In the genomic region with DNA sequence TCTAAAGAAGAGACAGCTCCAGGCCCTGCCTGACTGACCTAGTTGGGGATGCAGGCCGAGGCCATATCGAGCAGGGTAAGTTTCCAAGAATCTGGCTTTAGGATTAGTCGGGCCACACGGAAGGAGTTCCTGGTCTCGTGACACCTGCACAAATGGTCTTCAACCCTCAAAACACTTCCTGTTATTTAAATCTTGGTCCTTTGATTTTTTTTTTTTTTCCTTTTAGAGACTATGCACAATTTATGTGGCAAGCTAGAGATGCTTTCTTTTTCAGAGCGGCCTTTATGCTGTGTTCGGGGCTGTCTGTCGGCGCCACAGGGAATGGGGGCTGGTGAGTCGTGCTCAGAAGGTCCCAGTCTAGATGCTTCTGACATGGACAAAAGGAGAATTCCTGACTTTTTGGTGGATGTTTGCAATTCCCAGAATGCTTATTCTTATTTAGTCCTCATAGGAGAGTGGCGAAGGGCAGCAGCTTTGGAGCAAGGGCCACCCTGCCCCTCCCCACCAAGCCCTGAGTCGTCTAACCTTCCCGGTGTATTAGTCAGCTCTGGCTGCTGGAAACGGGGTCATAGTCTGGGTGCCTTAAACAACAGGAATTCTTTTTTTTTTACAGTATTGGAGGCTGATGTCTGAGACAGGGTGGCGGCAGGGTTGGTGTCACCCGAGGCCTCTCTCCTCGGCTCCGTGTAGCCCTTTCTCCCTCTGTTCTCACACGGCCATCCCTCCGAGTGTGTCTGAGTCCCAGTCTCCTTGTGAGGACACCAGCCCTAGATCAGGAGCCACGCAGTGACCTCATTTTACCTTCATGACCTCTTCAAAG, we compare ENCODE assay signal across 1 cellular context.
TF ChIP-seq lines count a peak whose summit lies in the region.

No MANE protein-coding gene starts in this region.

TF ChIP-seq in HepG2, 621 proteins besides CTCF, POLR2A, EP300 and RAD21 (continues in another document):
- no peak for TF ChIP-seq ZNF644 (CRISPR knock-in tag; IDR thresholded peaks at IDR 0.05; ENCODE audit: low read depth)
- no peak for TF ChIP-seq SMC3 (IDR thresholded peaks at IDR 0.05; ENCODE audit: low read length)
- TF ChIP-seq ZNF557 (CRISPR knock-in tag; IDR thresholded peaks at IDR 0.05) = no peak
- no peak for TF ChIP-seq SNAI1 (CRISPR knock-in tag; IDR thresholded peaks at IDR 0.05; ENCODE audit: borderline replicate concordance)
- TF ChIP-seq XBP1 (CRISPR knock-in tag; IDR thresholded peaks at IDR 0.05) = no peak
- TF ChIP-seq, protein P1, sequence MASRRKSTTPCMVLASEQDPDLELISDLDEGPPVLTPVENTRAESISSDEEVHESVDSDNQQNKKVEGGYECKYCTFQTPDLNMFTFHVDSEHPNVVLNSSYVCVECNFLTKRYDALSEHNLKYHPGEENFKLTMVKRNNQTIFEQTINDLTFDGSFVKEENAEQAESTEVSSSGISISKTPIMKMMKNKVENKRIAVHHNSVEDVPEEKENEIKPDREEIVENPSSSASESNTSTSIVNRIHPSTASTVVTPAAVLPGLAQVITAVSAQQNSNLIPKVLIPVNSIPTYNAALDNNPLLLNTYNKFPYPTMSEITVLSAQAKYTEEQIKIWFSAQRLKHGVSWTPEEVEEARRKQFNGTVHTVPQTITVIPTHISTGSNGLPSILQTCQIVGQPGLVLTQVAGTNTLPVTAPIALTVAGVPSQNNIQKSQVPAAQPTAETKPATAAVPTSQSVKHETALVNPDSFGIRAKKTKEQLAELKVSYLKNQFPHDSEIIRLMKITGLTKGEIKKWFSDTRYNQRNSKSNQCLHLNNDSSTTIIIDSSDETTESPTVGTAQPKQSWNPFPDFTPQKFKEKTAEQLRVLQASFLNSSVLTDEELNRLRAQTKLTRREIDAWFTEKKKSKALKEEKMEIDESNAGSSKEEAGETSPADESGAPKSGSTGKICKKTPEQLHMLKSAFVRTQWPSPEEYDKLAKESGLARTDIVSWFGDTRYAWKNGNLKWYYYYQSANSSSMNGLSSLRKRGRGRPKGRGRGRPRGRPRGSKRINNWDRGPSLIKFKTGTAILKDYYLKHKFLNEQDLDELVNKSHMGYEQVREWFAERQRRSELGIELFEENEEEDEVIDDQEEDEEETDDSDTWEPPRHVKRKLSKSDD (CRISPR knock-in tag; IDR thresholded peaks at IDR 0.05; ENCODE audit: low read depth) = no peak
- no peak for TF ChIP-seq ZFP82 (CRISPR knock-in tag; IDR thresholded peaks at IDR 0.05; ENCODE audit: borderline replicate concordance)
- TF ChIP-seq, protein P2, sequence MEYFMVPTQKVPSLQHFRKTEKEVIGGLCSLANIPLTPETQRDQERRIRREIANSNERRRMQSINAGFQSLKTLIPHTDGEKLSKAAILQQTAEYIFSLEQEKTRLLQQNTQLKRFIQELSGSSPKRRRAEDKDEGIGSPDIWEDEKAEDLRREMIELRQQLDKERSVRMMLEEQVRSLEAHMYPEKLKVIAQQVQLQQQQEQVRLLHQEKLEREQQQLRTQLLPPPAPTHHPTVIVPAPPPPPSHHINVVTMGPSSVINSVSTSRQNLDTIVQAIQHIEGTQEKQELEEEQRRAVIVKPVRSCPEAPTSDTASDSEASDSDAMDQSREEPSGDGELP (IDR thresholded peaks at IDR 0.05; ENCODE audit: borderline replicate concordance, low read depth) = no peak
- TF ChIP-seq ZNF782 (CRISPR knock-in tag; IDR thresholded peaks at IDR 0.05; ENCODE audit: borderline replicate concordance) = no peak
- TF ChIP-seq, protein P3, sequence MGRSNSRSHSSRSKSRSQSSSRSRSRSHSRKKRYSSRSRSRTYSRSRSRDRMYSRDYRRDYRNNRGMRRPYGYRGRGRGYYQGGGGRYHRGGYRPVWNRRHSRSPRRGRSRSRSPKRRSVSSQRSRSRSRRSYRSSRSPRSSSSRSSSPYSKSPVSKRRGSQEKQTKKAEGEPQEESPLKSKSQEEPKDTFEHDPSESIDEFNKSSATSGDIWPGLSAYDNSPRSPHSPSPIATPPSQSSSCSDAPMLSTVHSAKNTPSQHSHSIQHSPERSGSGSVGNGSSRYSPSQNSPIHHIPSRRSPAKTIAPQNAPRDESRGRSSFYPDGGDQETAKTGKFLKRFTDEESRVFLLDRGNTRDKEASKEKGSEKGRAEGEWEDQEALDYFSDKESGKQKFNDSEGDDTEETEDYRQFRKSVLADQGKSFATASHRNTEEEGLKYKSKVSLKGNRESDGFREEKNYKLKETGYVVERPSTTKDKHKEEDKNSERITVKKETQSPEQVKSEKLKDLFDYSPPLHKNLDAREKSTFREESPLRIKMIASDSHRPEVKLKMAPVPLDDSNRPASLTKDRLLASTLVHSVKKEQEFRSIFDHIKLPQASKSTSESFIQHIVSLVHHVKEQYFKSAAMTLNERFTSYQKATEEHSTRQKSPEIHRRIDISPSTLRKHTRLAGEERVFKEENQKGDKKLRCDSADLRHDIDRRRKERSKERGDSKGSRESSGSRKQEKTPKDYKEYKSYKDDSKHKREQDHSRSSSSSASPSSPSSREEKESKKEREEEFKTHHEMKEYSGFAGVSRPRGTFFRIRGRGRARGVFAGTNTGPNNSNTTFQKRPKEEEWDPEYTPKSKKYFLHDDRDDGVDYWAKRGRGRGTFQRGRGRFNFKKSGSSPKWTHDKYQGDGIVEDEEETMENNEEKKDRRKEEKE (IDR thresholded peaks at IDR 0.05) = no peak
- no peak for TF ChIP-seq ETV6 (CRISPR knock-in tag; conservative IDR thresholded peaks at IDR 0.05)
- TF ChIP-seq SMAD3 (CRISPR knock-in tag; IDR thresholded peaks at IDR 0.05) = no peak
- TF ChIP-seq HDAC2 (CRISPR knock-in tag; IDR thresholded peaks at IDR 0.05) = no peak
- TF ChIP-seq ZFP36 (IDR thresholded peaks at IDR 0.05; ENCODE audit: borderline replicate concordance, low read depth, low read length, partially characterized antibody) = no peak
- TF ChIP-seq ZNF432 (CRISPR knock-in tag; IDR thresholded peaks at IDR 0.05; ENCODE audit: borderline replicate concordance) = no peak
- TF ChIP-seq SALL2 (CRISPR knock-in tag; IDR thresholded peaks at IDR 0.05) = no peak
- TF ChIP-seq RBAK (CRISPR knock-in tag; IDR thresholded peaks at IDR 0.05) = peak; percentile 97
- no peak for TF ChIP-seq ZNF207 (IDR thresholded peaks at IDR 0.05; ENCODE audit: borderline replicate concordance)
- TF ChIP-seq, protein P4, sequence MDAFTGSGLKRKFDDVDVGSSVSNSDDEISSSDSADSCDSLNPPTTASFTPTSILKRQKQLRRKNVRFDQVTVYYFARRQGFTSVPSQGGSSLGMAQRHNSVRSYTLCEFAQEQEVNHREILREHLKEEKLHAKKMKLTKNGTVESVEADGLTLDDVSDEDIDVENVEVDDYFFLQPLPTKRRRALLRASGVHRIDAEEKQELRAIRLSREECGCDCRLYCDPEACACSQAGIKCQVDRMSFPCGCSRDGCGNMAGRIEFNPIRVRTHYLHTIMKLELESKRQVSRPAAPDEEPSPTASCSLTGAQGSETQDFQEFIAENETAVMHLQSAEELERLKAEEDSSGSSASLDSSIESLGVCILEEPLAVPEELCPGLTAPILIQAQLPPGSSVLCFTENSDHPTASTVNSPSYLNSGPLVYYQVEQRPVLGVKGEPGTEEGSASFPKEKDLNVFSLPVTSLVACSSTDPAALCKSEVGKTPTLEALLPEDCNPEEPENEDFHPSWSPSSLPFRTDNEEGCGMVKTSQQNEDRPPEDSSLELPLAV (CRISPR knock-in tag; conservative IDR thresholded peaks at IDR 0.05; ENCODE audit: low read depth) = no peak
- no peak for TF ChIP-seq FOXJ3 (CRISPR knock-in tag; IDR thresholded peaks at IDR 0.05; ENCODE audit: borderline replicate concordance)
- TF ChIP-seq TGIF2 (CRISPR knock-in tag; IDR thresholded peaks at IDR 0.05) = no peak
- peak; percentile 80 for TF ChIP-seq FOSL2 (CRISPR knock-in tag; IDR thresholded peaks at IDR 0.05)
- TF ChIP-seq RXRB (CRISPR knock-in tag; IDR thresholded peaks at IDR 0.05; ENCODE audit: borderline replicate concordance) = peak; percentile 62; the same call in 1 of the 2 replicates
- no peak for TF ChIP-seq ZFP1 (CRISPR knock-in tag; IDR thresholded peaks at IDR 0.05)
- TF ChIP-seq, protein P5, sequence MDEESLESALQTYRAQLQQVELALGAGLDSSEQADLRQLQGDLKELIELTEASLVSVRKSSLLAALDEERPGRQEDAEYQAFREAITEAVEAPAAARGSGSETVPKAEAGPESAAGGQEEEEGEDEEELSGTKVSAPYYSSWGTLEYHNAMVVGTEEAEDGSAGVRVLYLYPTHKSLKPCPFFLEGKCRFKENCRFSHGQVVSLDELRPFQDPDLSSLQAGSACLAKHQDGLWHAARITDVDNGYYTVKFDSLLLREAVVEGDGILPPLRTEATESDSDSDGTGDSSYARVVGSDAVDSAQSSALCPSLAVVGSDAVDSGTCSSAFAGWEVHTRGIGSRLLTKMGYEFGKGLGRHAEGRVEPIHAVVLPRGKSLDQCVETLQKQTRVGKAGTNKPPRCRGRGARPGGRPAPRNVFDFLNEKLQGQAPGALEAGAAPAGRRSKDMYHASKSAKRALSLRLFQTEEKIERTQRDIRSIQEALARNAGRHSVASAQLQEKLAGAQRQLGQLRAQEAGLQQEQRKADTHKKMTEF (CRISPR knock-in tag; IDR thresholded peaks at IDR 0.05) = no peak
- no peak for TF ChIP-seq HOXA7 (CRISPR knock-in tag; IDR thresholded peaks at IDR 0.05)
- TF ChIP-seq, protein P6, sequence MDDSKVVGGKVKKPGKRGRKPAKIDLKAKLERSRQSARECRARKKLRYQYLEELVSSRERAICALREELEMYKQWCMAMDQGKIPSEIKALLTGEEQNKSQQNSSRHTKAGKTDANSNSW (CRISPR knock-in tag; IDR thresholded peaks at IDR 0.05; ENCODE audit: borderline replicate concordance) = no peak
- TF ChIP-seq, protein P7, sequence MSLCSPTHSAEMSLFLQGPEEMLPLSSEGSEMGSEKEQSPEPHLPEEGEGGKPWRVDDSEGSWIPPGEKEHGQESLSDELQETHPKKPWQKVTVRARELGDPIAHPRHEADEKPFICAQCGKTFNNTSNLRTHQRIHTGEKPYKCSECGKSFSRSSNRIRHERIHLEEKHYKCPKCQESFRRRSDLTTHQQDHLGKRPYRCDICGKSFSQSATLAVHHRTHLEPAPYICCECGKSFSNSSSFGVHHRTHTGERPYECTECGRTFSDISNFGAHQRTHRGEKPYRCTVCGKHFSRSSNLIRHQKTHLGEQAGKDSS (CRISPR knock-in tag; IDR thresholded peaks at IDR 0.05; ENCODE audit: borderline replicate concordance, low read depth) = no peak
- TF ChIP-seq XRCC5 (optimal IDR thresholded peaks at IDR 0.05; ENCODE audit: low read length) = peak; percentile 43
- TF ChIP-seq ZSCAN21 (CRISPR knock-in tag; IDR thresholded peaks at IDR 0.05; ENCODE audit: borderline replicate concordance) = no peak
- TF ChIP-seq, protein P8, sequence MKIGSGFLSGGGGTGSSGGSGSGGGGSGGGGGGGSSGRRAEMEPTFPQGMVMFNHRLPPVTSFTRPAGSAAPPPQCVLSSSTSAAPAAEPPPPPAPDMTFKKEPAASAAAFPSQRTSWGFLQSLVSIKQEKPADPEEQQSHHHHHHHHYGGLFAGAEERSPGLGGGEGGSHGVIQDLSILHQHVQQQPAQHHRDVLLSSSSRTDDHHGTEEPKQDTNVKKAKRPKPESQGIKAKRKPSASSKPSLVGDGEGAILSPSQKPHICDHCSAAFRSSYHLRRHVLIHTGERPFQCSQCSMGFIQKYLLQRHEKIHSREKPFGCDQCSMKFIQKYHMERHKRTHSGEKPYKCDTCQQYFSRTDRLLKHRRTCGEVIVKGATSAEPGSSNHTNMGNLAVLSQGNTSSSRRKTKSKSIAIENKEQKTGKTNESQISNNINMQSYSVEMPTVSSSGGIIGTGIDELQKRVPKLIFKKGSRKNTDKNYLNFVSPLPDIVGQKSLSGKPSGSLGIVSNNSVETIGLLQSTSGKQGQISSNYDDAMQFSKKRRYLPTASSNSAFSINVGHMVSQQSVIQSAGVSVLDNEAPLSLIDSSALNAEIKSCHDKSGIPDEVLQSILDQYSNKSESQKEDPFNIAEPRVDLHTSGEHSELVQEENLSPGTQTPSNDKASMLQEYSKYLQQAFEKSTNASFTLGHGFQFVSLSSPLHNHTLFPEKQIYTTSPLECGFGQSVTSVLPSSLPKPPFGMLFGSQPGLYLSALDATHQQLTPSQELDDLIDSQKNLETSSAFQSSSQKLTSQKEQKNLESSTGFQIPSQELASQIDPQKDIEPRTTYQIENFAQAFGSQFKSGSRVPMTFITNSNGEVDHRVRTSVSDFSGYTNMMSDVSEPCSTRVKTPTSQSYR (CRISPR knock-in tag; IDR thresholded peaks at IDR 0.05; ENCODE audit: borderline replicate concordance) = no peak
- TF ChIP-seq, protein P9, sequence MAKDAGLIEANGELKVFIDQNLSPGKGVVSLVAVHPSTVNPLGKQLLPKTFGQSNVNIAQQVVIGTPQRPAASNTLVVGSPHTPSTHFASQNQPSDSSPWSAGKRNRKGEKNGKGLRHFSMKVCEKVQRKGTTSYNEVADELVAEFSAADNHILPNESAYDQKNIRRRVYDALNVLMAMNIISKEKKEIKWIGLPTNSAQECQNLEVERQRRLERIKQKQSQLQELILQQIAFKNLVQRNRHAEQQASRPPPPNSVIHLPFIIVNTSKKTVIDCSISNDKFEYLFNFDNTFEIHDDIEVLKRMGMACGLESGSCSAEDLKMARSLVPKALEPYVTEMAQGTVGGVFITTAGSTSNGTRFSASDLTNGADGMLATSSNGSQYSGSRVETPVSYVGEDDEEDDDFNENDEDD (CRISPR knock-in tag; IDR thresholded peaks at IDR 0.05; ENCODE audit: borderline replicate concordance) = no peak
- no peak for TF ChIP-seq ZNF768 (CRISPR knock-in tag; IDR thresholded peaks at IDR 0.05)
- no peak for TF ChIP-seq HNRNPH1 (optimal IDR thresholded peaks at IDR 0.05; ENCODE audit: low read depth, low read length)
- TF ChIP-seq, protein P10, sequence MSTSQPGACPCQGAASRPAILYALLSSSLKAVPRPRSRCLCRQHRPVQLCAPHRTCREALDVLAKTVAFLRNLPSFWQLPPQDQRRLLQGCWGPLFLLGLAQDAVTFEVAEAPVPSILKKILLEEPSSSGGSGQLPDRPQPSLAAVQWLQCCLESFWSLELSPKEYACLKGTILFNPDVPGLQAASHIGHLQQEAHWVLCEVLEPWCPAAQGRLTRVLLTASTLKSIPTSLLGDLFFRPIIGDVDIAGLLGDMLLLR (CRISPR knock-in tag; IDR thresholded peaks at IDR 0.05) = no peak
- no peak for TF ChIP-seq ZNF879 (CRISPR knock-in tag; IDR thresholded peaks at IDR 0.05)
- TF ChIP-seq ZNF101 (CRISPR knock-in tag; IDR thresholded peaks at IDR 0.05; ENCODE audit: borderline replicate concordance, low read depth) = no peak
- TF ChIP-seq FOXC1 (CRISPR knock-in tag; IDR thresholded peaks at IDR 0.05; ENCODE audit: borderline replicate concordance) = peak; percentile 15; the same call in 1 of the 2 replicates
- no peak for TF ChIP-seq TARDBP (CRISPR knock-in tag; IDR thresholded peaks at IDR 0.05)
- no peak for TF ChIP-seq ZSCAN20 (CRISPR knock-in tag; IDR thresholded peaks at IDR 0.05; ENCODE audit: borderline replicate concordance)
- TF ChIP-seq HNF4G (IDR thresholded peaks at IDR 0.05; ENCODE audit: borderline replicate concordance, low read depth, low read length) = no peak
- no peak for TF ChIP-seq HNF4G (CRISPR knock-in tag; IDR thresholded peaks at IDR 0.05; ENCODE audit: borderline replicate concordance, low read depth)
- no peak for TF ChIP-seq ZNF572 (CRISPR knock-in tag; IDR thresholded peaks at IDR 0.05)
